23 cellular contexts compared by ENCODE assay signal in the genomic region with DNA sequence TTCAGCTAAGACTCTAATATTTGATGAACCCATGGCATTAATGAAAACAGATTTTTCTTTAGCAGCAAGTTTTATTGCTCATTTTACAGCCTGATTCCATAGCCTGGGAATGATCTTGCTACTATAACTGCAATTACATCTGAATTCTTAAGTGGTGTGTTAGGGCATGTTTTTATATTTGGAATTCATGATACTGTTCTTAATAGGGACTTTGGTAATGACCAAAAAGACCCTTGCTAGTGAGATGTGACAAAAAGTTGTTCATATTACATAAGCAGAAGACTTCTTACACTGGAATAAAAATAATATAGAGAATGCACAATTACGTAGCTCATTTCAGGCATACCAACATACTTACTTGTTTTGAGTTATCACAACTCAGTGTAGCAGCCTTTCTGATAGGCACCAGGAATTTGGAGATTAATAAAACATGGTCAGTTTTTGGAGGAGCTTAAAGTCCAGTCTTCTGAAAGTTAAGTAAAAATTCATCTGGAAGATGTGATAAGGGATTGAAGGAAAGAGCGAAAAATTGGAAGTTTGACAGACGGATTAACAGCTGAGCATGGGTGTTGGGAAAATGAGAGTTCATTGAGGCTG.
DNase-seq lines count a peak whose midpoint lies in the region; ATAC-seq, FAIRE-seq and TF ChIP-seq lines count a peak whose summit lies in the region.
"Had no signal": no experiment of that assay in that cellular context is flagged by ENCODE, and none has a peak within 500 bp of the region (broad histone marks: within the 10 kb centered on the region; RNA-seq: fewer than 3 reads in every experiment).

No MANE protein-coding gene starts in this region.

- DNase-seq in BJ (ENCODE audit: low read depth): peak; percentile 83
- DNase-seq in HFFc6: peak; percentile 32
- DNase-seq in choroid plexus epithelial cell (ENCODE audit: low read depth): peak; percentile 22
- no peak for DNase-seq in osteoblast (ENCODE audit: insufficient read length, low spot score, missing footprints)
- DNase-seq in frontal cortex (ENCODE audit: low spot score in 2 of 2): no peak
- no peak for DNase-seq in GM19239 (ENCODE audit: insufficient read length, low spot score)
- no peak for DNase-seq in esophagus muscularis mucosa (ENCODE audit: extremely low spot score)
- no peak for DNase-seq in GM23338 (ENCODE audit: low spot score)
- DNase-seq: KBM-7, MM.1S, NCI-H1048, NCI-H1436, NCI-H1930, NCI-H345, NCI-H524, NCI-H774, Peyer's patch, SJCRH30 had no signal

- peaks cover 5% of the 10 kb centered on the region; the same call in 1 of the 2 replicates for H3K36me3 Mint-ChIP-seq in HFFc6 (ENCODE audit: low read depth)
- H3K36me3 Mint-ChIP-seq in GM23338 (ENCODE audit: low read depth): no peaks in the 10 kb centered on the region

- H3K27me3 Mint-ChIP-seq in HFFc6 (ENCODE audit: insufficient read depth) (no peaks in the 10 kb centered on the region), GM23338 (ENCODE audit: insufficient read depth, low read depth, poor library complexity) (peaks cover 3% of the 10 kb centered on the region)

- ATAC-seq in GM23338: no peak
- ATAC-seq: GM12878, HepG2 had no signal

- no peak for TF ChIP-seq EP300 in esophagus muscularis mucosa (IDR thresholded peaks at IDR 0.05)

- CTCF ChIA-PET in BJ (lab: Yijun Ruan, JAX): interaction anchor here (0.9 to 1.1 kb wide), 4 partner anchors 14 to 298 kb away, joined by 3 to 4 read pairs (median 4); no protein-coding TSS in a partner anchor

- H3K4me1 ChIP-seq in osteoblast (ENCODE audit: insufficient read depth, low read length) (peaks cover 51% of the 10 kb centered on the region), esophagus muscularis mucosa (no peaks in the 10 kb centered on the region), GM23338 (ENCODE audit: insufficient read depth) (peaks cover 6% of the 10 kb centered on the region)
- H3K4me1 ChIP-seq: Peyer's patch, SJCRH30 had no signal

- H3K9me3 ChIP-seq in osteoblast (ENCODE audit: low read depth, low read length): no peaks in the 10 kb centered on the region
- H3K9me3 ChIP-seq in esophagus muscularis mucosa: no peaks in the 10 kb centered on the region
- H3K9me3 ChIP-seq: Peyer's patch, SJCRH30 had no signal

- H3K4me3 Mint-ChIP-seq in HFFc6 (peak overlapping the region; percentile 60), GM23338 (no peak overlapping the region)
- H3K4me3 Mint-ChIP-seq: T-helper 1 cell treated with Interleukin-12 subunit alpha and Interleukin-12 subunit beta and Interleukin-4 antibody, amounts not matched to agents 30 μg/mL and 1 μg/mL, for 36 hours had no signal

- no peaks in the 10 kb centered on the region for H3K9me3 Mint-ChIP-seq in HFFc6
- H3K9me3 Mint-ChIP-seq in GM23338: no peaks in the 10 kb centered on the region
- H3K9me3 Mint-ChIP-seq: T-helper 1 cell treated with Interleukin-12 subunit alpha and Interleukin-12 subunit beta and Interleukin-4 antibody, amounts not matched to agents 30 μg/mL and 1 μg/mL, for 36 hours had no signal

- H2AFZ ChIP-seq in osteoblast (ENCODE audit: low read length): peak overlapping the region; percentile 31
- no peak overlapping the region for H2AFZ ChIP-seq in GM23338

- TF ChIP-seq CTCF in BJ (IDR thresholded peaks at IDR 0.05; ENCODE audit: insufficient read depth, low read depth, low read length): no peak
- no peak for TF ChIP-seq CTCF in HFFc6 (IDR thresholded peaks at IDR 0.05)
- TF ChIP-seq CTCF in choroid plexus epithelial cell (conservative IDR thresholded peaks at IDR 0.05; ENCODE audit: low read depth, low read length): no peak
- TF ChIP-seq CTCF in osteoblast (IDR thresholded peaks at IDR 0.05; ENCODE audit: extremely low read depth, low read depth, low read length): no peak
- no peak for TF ChIP-seq CTCF in esophagus muscularis mucosa (IDR thresholded peaks at IDR 0.05)
- no peak for TF ChIP-seq CTCF in GM23338 (conservative IDR thresholded peaks at IDR 0.05; ENCODE audit: low read depth in 2 of 2)

- H3K27ac ChIP-seq in osteoblast (ENCODE audit: low read depth, low read length) (no peak overlapping the region), esophagus muscularis mucosa (replicated peaks in 1 of 4) (no peak overlapping the region), GM23338 (ENCODE audit: low read depth) (no peak overlapping the region)
- H3K27ac ChIP-seq: HL-60, Peyer's patch, SJCRH30 had no signal

- no peak overlapping the region for H3K4me3 ChIP-seq in BJ (ENCODE audit: low read depth, low read length)
- no peak overlapping the region for H3K4me3 ChIP-seq in choroid plexus epithelial cell (ENCODE audit: low read depth, low read length)
- no peak overlapping the region for H3K4me3 ChIP-seq in osteoblast (ENCODE audit: insufficient read depth, low read length)
- H3K4me3 ChIP-seq in esophagus muscularis mucosa: no peak overlapping the region
- no peak overlapping the region for H3K4me3 ChIP-seq in GM23338
- H3K4me3 ChIP-seq: GM12878, Peyer's patch, SJCRH30 had no signal

- H3F3A ChIP-seq in GM23338 (replicated peaks; ENCODE audit: low read depth): no peaks in the 10 kb centered on the region

- intact Hi-C loops in esophagus muscularis mucosa (cut with DNase I): no loop called here

- no peaks in the 10 kb centered on the region for H4K20me1 ChIP-seq in osteoblast (ENCODE audit: insufficient read depth, low read length)
- no peaks in the 10 kb centered on the region for H4K20me1 ChIP-seq in GM23338 (replicated peaks; ENCODE audit: insufficient read depth)

- H3K36me3 ChIP-seq in BJ (ENCODE audit: control insufficient read depth, insufficient read depth, low read length) (no peaks in the 10 kb centered on the region), osteoblast (ENCODE audit: insufficient read depth, low read length) (no peaks in the 10 kb centered on the region), esophagus muscularis mucosa (no peaks in the 10 kb centered on the region), GM23338 (ENCODE audit: insufficient read depth) (no peaks in the 10 kb centered on the region)
- H3K36me3 ChIP-seq: Peyer's patch, SJCRH30 had no signal

- H3K27ac Mint-ChIP-seq in HFFc6 (peak overlapping the region; percentile 85), GM23338 (no peak overlapping the region)
- H3K27ac Mint-ChIP-seq: T-helper 1 cell treated with Interleukin-12 subunit alpha and Interleukin-12 subunit beta and Interleukin-4 antibody, amounts not matched to agents 30 μg/mL and 1 μg/mL, for 36 hours had no signal

- no peaks in the 10 kb centered on the region for H3K27me3 ChIP-seq in BJ (ENCODE audit: control insufficient read depth, insufficient read depth, low read length)
- no peaks in the 10 kb centered on the region for H3K27me3 ChIP-seq in osteoblast (ENCODE audit: insufficient read depth, low read length)
- no peaks in the 10 kb centered on the region for H3K27me3 ChIP-seq in esophagus muscularis mucosa
- H3K27me3 ChIP-seq in GM23338 (ENCODE audit: insufficient read depth): no peaks in the 10 kb centered on the region
- H3K27me3 ChIP-seq: Peyer's patch, SJCRH30 had no signal

- H3K4me2 ChIP-seq in osteoblast (ENCODE audit: insufficient read depth, low read length) (no peak overlapping the region), GM23338 (no peak overlapping the region)

- H3K4me1 Mint-ChIP-seq in HFFc6 (ENCODE audit: low read depth) (peaks cover 77% of the 10 kb centered on the region), GM23338 (peaks cover 23% of the 10 kb centered on the region)

- POLR2A ChIA-PET in BJ (lab: Charles Lee): interaction anchor here (0.6 to 0.8 kb wide), 2 partner anchors 28 to 36 kb away, joined by 3 read pairs; no protein-coding TSS in a partner anchor

- FAIRE-seq in frontal cortex (lab: Jason Lieb, UNC) (no peak), GM19239 (lab: Jason Lieb, UNC) (no peak)
- FAIRE-seq: GM12878, H1, HepG2 had no signal

- 93% methylated on average over 3 of the region's 3 CpGs for WGBS in esophagus muscularis mucosa

- no peak for TF ChIP-seq POLR2A in esophagus muscularis mucosa (IDR thresholded peaks at IDR 0.05; ENCODE audit: low read depth)

- H3K9me2 ChIP-seq in GM23338 (ENCODE audit: insufficient read depth): peaks cover 4% of the 10 kb centered on the region; the same call in 1 of the 2 replicates

- H3K79me2 ChIP-seq in osteoblast (ENCODE audit: insufficient read depth, low read length): no peaks in the 10 kb centered on the region
- H3K79me2 ChIP-seq in GM23338 (replicated peaks; ENCODE audit: insufficient read depth): no peaks in the 10 kb centered on the region

Comparison
In these comparisons a context has a peak if more than half of its experiments do, and no peak if none do; other contexts are left out.
1. DNase-seq: peak in BJ (single experiment), HFFc6 (single experiment) and choroid plexus epithelial cell (single experiment); none in osteoblast (single experiment), frontal cortex (0 of 2), GM19239 (single experiment), esophagus muscularis mucosa (single experiment) and GM23338 (single experiment).